In genomic region chr3:182683335-182684257, GRCh38 we compare ENCODE assay signal across 1 cellular context.
TF ChIP-seq lines count a peak whose summit lies in the region.

No MANE protein-coding gene starts in this region.

TF ChIP-seq in GM12878, 131 proteins besides CTCF, POLR2A, EP300 and RAD21 (continued from another document):
- TF ChIP-seq CEBPZ (IDR thresholded peaks at IDR 0.05; ENCODE audit: low read depth, low read length), result no peak
- 0 out of 2 replicates have a peak, but pooled peaks have one; percentile 37 for TF ChIP-seq YY1 (IDR thresholded peaks at IDR 0.05; ENCODE audit: low read depth, low read length)
- no peak for TF ChIP-seq FOXK2 (IDR thresholded peaks at IDR 0.05)
- no peak for TF ChIP-seq SIN3A (IDR thresholded peaks at IDR 0.05; ENCODE audit: low read depth, low read length)
- no peak for TF ChIP-seq ESRRA (IDR thresholded peaks at IDR 0.05; ENCODE audit: low read length)
- no peak for TF ChIP-seq IKZF2 (IDR thresholded peaks at IDR 0.05)
- TF ChIP-seq ZNF207 (IDR thresholded peaks at IDR 0.05; ENCODE audit: borderline replicate concordance), result no peak
- TF ChIP-seq CEBPB (IDR thresholded peaks at IDR 0.05; ENCODE audit: borderline replicate concordance in 1 of 2, low read depth in 2 of 2, low read length in 2 of 2), result no peak
- no peak for TF ChIP-seq GABPA (IDR thresholded peaks at IDR 0.05; ENCODE audit: low read depth)
- no peak for TF ChIP-seq BACH1 (IDR thresholded peaks at IDR 0.05; ENCODE audit: borderline replicate concordance)
- TF ChIP-seq BHLHE40 (IDR thresholded peaks at IDR 0.05; ENCODE audit: borderline replicate concordance in 1 of 2, low read depth in 2 of 2, low read length in 1 of 2), result 0 out of 4 replicates have a peak, but pooled peaks of 1 of the 2 experiments have one; percentile 35
- no peak for TF ChIP-seq TBL1XR1 (IDR thresholded peaks at IDR 0.05; ENCODE audit: low read depth, low read length)
- no peak for TF ChIP-seq PBX3 (IDR thresholded peaks at IDR 0.05; ENCODE audit: insufficient replicate concordance, low read depth, low read length)
- no peak for TF ChIP-seq REST (IDR thresholded peaks at IDR 0.05; ENCODE audit: low read depth, low read length)
- TF ChIP-seq SUZ12 (IDR thresholded peaks at IDR 0.05; ENCODE audit: unreplicated experiment), result no peak
- no peak for TF ChIP-seq SIX5 (IDR thresholded peaks at IDR 0.05; ENCODE audit: low read depth, low read length, severe bottlenecking)
- no peak for TF ChIP-seq NR2C1 (IDR thresholded peaks at IDR 0.05)
- TF ChIP-seq FOXM1 (IDR thresholded peaks at IDR 0.05; ENCODE audit: low read depth, low read length), result no peak
- no peak for TF ChIP-seq MEF2B (IDR thresholded peaks at IDR 0.05; ENCODE audit: partially characterized antibody, poor library complexity, severe bottlenecking)
